Comparison of ENCODE assay signal across 10 cellular contexts in genomic region chr5:10735569-10736255, GRCh38. TPM values are rescaled to one million over a fixed set of nuclear protein-coding genes. Genes with fewer than 3 reads are reported as not detected.
DNase-seq lines count a peak whose midpoint lies in the region; ATAC-seq and TF ChIP-seq lines count a peak whose summit lies in the region.
"Had no signal": no experiment of that assay in that cellular context is flagged by ENCODE, and none has a peak within 500 bp of the region (broad histone marks: within the 10 kb centered on the region; RNA-seq: fewer than 3 reads in every experiment).

No MANE protein-coding gene starts in this region.

- intact Hi-C loops in heart right ventricle (cut with DNase I) (no loop called here), colonic mucosa (cut with DNase I) (no loop called here)
- intact Hi-C loops in activated CD4-positive, alpha-beta T cell treated with anti-CD3 and anti-CD28 coated beads, Interleukin-2, amount 10 ng/mL, durations not matched to agents 24 days and 14 days (cut with micrococcal nuclease), result no loop called here

- DNase-seq in heart right ventricle (peak in 1 of 2 donors; percentile 29), T-helper 9 cell (no peak), colonic mucosa (no peak), CD1c-positive myeloid dendritic cell (ENCODE audit: extremely low spot score) (no peak)
- DNase-seq in activated CD4-positive, alpha-beta T cell treated with anti-CD3 and anti-CD28 coated beads, Interleukin-2, amount 10 ng/mL, durations not matched to agents 24 days and 14 days, result no peak
- DNase-seq: activated T-cell treated with anti-CD3 and anti-CD28 coated beads, Interleukin-2, amount 50 U/mL, for 1 hour had no signal

- H3K36me3 ChIP-seq in heart right ventricle (peaks cover 0 to 38% (median 7%) of the 10 kb centered on the region in 9 donors), colonic mucosa (peaks cover 3% of the 10 kb centered on the region)

- no peak for TF ChIP-seq POLR2A in GM18505 (IDR thresholded peaks at IDR 0.05; ENCODE audit: borderline replicate concordance, extremely low read depth, insufficient read depth, insufficient read length)

- peak in 3 of 9 donors; percentile 22 to 24 (median 23) for TF ChIP-seq CTCF in heart right ventricle (IDR thresholded peaks at IDR 0.05)
- TF ChIP-seq CTCF in colonic mucosa (IDR thresholded peaks at IDR 0.05), result no peak

- H3K4me1 Mint-ChIP-seq in activated CD4-positive, alpha-beta T cell treated with anti-CD3 and anti-CD28 coated beads, Interleukin-2, amount 10 ng/mL, durations not matched to agents 24 days and 14 days, result peaks cover 6% of the 10 kb centered on the region

- WGBS in heart right ventricle, 2 donors, result 59 to 66% methylated on average over 8 of the region's 8 CpGs

- peaks cover 36% of the 10 kb centered on the region for H3K36me3 Mint-ChIP-seq in activated CD4-positive, alpha-beta T cell treated with anti-CD3 and anti-CD28 coated beads, Interleukin-2, amount 10 ng/mL, durations not matched to agents 24 days and 14 days (ENCODE audit: low read depth)

- H3K27me3 Mint-ChIP-seq in activated CD4-positive, alpha-beta T cell treated with anti-CD3 and anti-CD28 coated beads, Interleukin-2, amount 10 ng/mL, durations not matched to agents 24 days and 14 days, result no peaks in the 10 kb centered on the region

- H3K9ac ChIP-seq in colonic mucosa (ENCODE audit: low read depth in 2 of 2, low read length in 2 of 2), result no peak overlapping the region
- H3K9ac ChIP-seq: parathyroid adenoma had no signal

- H3K27me3 ChIP-seq in heart right ventricle (no peaks in the 10 kb centered on the region), colonic mucosa (no peaks in the 10 kb centered on the region)

- H3K9me3 ChIP-seq in heart right ventricle (peaks cover 0 to 19% (median 6%) of the 10 kb centered on the region in 11 donors), colonic mucosa (no peaks in the 10 kb centered on the region)

- no peak overlapping the region for H3K27ac Mint-ChIP-seq in activated CD4-positive, alpha-beta T cell treated with anti-CD3 and anti-CD28 coated beads, Interleukin-2, amount 10 ng/mL, durations not matched to agents 24 days and 14 days

- no peak overlapping the region for H3K4me3 ChIP-seq in heart right ventricle
- no peak overlapping the region for H3K4me3 ChIP-seq in colonic mucosa

- no peaks in the 10 kb centered on the region for H3K9me3 Mint-ChIP-seq in activated CD4-positive, alpha-beta T cell treated with anti-CD3 and anti-CD28 coated beads, Interleukin-2, amount 10 ng/mL, durations not matched to agents 24 days and 14 days

- ATAC-seq in GM18505 (IDR thresholded peaks at IDR 0.05; ENCODE audit: unreplicated experiment), result peak; percentile 77
- peak; percentile 86 for ATAC-seq in GM21576 (IDR thresholded peaks at IDR 0.05; ENCODE audit: unreplicated experiment)
- ATAC-seq in HG03521 (IDR thresholded peaks at IDR 0.05; ENCODE audit: unreplicated experiment), result peak; percentile 67
- ATAC-seq in heart right ventricle, result peak in 7 of 8 donors; percentile 49 to 89 (median 76)

- H3K27ac ChIP-seq in heart right ventricle, result no peak overlapping the region
- H3K27ac ChIP-seq in colonic mucosa, result no peak overlapping the region
- H3K27ac ChIP-seq: parathyroid adenoma had no signal

- no peak overlapping the region for H3K4me3 Mint-ChIP-seq in activated CD4-positive, alpha-beta T cell treated with anti-CD3 and anti-CD28 coated beads, Interleukin-2, amount 10 ng/mL, durations not matched to agents 24 days and 14 days

- H3K4me1 ChIP-seq in heart right ventricle (peaks cover 0 to 29% (median 11%) of the 10 kb centered on the region in 9 donors), colonic mucosa (no peaks in the 10 kb centered on the region)

RNA-seq across cellular contexts. Expression of gene DAP, which starts 25.3 kb away (rescaled TPM):
- total RNA-seq in heart right ventricle (10 to 100 TPM; 20.6 to 52.5 (median 28.0) TPM), colonic mucosa (100 to 1,000 TPM; 106 to 133 TPM)
- 10 to 100 TPM; 14.2 to 47.8 TPM for polyA plus RNA-seq in heart right ventricle
- 54.5 and 54.9 TPM in 2 replicates for total RNA-seq in activated CD4-positive, alpha-beta T cell treated with anti-CD3 and anti-CD28 coated beads, Interleukin-2, amount 10 ng/mL, durations not matched to agents 24 days and 14 days
